In the genomic region with DNA sequence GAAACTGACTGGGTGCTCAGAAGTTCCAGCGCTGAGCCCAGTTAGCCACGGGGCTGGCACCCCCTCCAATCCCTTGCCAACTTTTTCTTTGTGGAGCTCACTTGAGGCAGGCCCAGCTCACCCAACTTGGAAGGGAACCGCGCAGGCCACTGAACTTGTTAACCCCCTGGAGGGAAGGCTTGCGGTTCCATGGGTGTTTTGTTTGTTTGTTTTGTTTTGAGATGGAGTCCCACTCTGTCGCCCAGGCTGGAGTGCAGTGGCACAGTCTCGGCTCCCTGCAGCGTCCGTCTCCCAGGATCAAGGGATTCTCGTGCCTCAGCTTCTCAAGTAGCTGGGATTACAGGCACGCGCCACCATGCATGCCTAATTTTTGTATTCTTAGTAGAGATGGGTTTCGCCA, we compare ENCODE assay signal across 18 cellular contexts. TPM values are rescaled to one million over a fixed set of nuclear protein-coding genes. Genes with fewer than 3 reads are reported as not detected.
"Had no signal": no experiment of that assay in that cellular context is flagged by ENCODE, and none has a peak within 500 bp of the region (broad histone marks: within the 10 kb centered on the region; RNA-seq: fewer than 3 reads in every experiment).

No MANE protein-coding gene starts in this region.

- H3K4me1 ChIP-seq: foreskin keratinocyte had no signal

- H3K4me3 ChIP-seq: body of pancreas, SK-N-MC, transverse colon had no signal

- ATAC-seq: activated T-helper 17 cell treated with anti-CD3 and anti-CD28 coated beads, Interleukin-2, amount 50 U/mL, for 72 hours; body of pancreas; foreskin keratinocyte; natural killer cell; T-cell had no signal

- H3K9me3 ChIP-seq: body of pancreas, transverse colon had no signal

- DNase-seq: activated B cell treated with CpG ODN at 0.5 μM for 24 hours; activated CD4-positive, alpha-beta memory T cell treated with anti-CD3 and anti-CD28 coated beads, Interleukin-2, amount 10 ng/mL, durations not matched to agents 7 days and 5 days; activated CD4-positive, alpha-beta T cell treated with anti-CD3 and anti-CD28 coated beads for 48 hours; activated naive CD4-positive, alpha-beta T cell treated with Interleukin-2 at 50 U/mL for 16 hours; activated naive CD8-positive, alpha-beta T cell treated with anti-CD3 and anti-CD28 coated beads, Interleukin-2, amount 10 ng/mL, durations not matched to agents 7 days and 5 days; activated T-cell treated with anti-CD3 and anti-CD28 coated beads, Interleukin-2, amount 50 U/mL, for 1 hour; body of pancreas; central memory CD4-positive, alpha-beta T cell; foreskin keratinocyte; glutamatergic neuron; kidney glomerular epithelial cell; natural killer cell; occipital lobe; T-cell; T-helper 9 cell; transverse colon had no signal

- H3K36me3 ChIP-seq: transverse colon had no signal

- H3K27ac ChIP-seq: body of pancreas, foreskin keratinocyte, SK-N-MC, transverse colon had no signal

RNA-seq across cellular contexts. Expression of a gene that starts 34.1 kb away (rescaled TPM):
- total RNA-seq: natural killer cell had no signal
